ENCODE assay signal across 19 cellular contexts in genomic region chr16:13397126-13397525, GRCh38.
DNase-seq lines count a peak whose midpoint lies in the region; ATAC-seq, FAIRE-seq and TF ChIP-seq lines count a peak whose summit lies in the region.
"Had no signal": no experiment of that assay in that cellular context is flagged by ENCODE, and none has a peak within 500 bp of the region (broad histone marks: within the 10 kb centered on the region; RNA-seq: fewer than 3 reads in every experiment).

No MANE protein-coding gene starts in this region.

- TF ChIP-seq CTCF in HepG2 (CRISPR knock-in tag; IDR thresholded peaks at IDR 0.05) (peak; percentile 26; the same call in 1 of the 2 replicates), right lobe of liver (IDR thresholded peaks at IDR 0.05) (no peak), SU-DHL-6 (IDR thresholded peaks at IDR 0.05; ENCODE audit: insufficient read depth, low read length, poor library complexity, severe bottlenecking) (peak; percentile 14), esophagus muscularis mucosa (IDR thresholded peaks at IDR 0.05) (no peak)

- H3K4me2 ChIP-seq in HepG2 (ENCODE audit: low read depth, low read length) (no peak overlapping the region), SU-DHL-6 (ENCODE audit: low read depth, low read length, poor library complexity, severe bottlenecking) (no peak overlapping the region)

- no peaks in the 10 kb centered on the region for H3K9me3 ChIP-seq in HepG2 (ENCODE audit: low read length)
- H3K9me3 ChIP-seq in right lobe of liver = no peaks in the 10 kb centered on the region
- H3K9me3 ChIP-seq in SU-DHL-6 (ENCODE audit: insufficient read depth, low read length) = no peaks in the 10 kb centered on the region
- H3K9me3 ChIP-seq in esophagus muscularis mucosa = no peaks in the 10 kb centered on the region
- H3K9me3 ChIP-seq: Caco-2, Peyer's patch had no signal

- intact Hi-C loops in HepG2 (cut with micrococcal nuclease; ENCODE audit: unreplicated experiment) (no loop called here), right lobe of liver (cut with DNase I) (no loop called here), esophagus muscularis mucosa (cut with DNase I) (no loop called here)

- TF ChIP-seq EP300 in HepG2 (IDR thresholded peaks at IDR 0.05; ENCODE audit: low read depth in 2 of 2, low read length in 2 of 2) (no peak), HepG2 (CRISPR knock-in tag; IDR thresholded peaks at IDR 0.05; ENCODE audit: borderline replicate concordance) (no peak), esophagus muscularis mucosa (IDR thresholded peaks at IDR 0.05) (no peak)

- POLR2A ChIA-PET in HepG2 (lab: Yijun Ruan, JAX) = no interaction called here

- CTCF ChIA-PET in HepG2 (lab: Yijun Ruan, JAX; ENCODE audit: low intra/inter-chr PET ratio, low total read pairs) = no interaction called here

- no TSS peak for BruUV-seq in HepG2 (replicated peaks; lab: Mats Ljungman, UMichigan)

- FAIRE-seq in HepG2 (lab: Jason Lieb, UNC) = no peak

- WGBS in HepG2 (ENCODE audit: low lambda C conversion rate) = 29% methylated on average over 7 of the region's 7 CpGs
- WGBS in right lobe of liver (ENCODE audit: insufficient coverage, low coverage, low lambda C conversion rate, missing lambda C conversion rate) = 79% methylated on average over 6 of the region's 7 CpGs
- 91% methylated on average over 7 of the region's 7 CpGs for WGBS in esophagus muscularis mucosa

- in situ Hi-C loops in HepG2 (cut with HindIII; ENCODE audit: extremely low pct_ligation_motif_present, low pct_unique_long_range_greater_than_20kb) = no loop called here

- no peak for TF ChIP-seq RAD21 in HepG2 (CRISPR knock-in tag; IDR thresholded peaks at IDR 0.05)

- ATAC-seq in HepG2 (peak; percentile 64; the same call in 2 of the 3 replicates), right lobe of liver (no peak), GM21528 (IDR thresholded peaks at IDR 0.05; ENCODE audit: low FRiP score, unreplicated experiment) (no peak), GM18873 (IDR thresholded peaks at IDR 0.05; ENCODE audit: low FRiP score, unreplicated experiment) (no peak), HG02938 (IDR thresholded peaks at IDR 0.05; ENCODE audit: unreplicated experiment) (no peak)

- H2AFZ ChIP-seq in HepG2 (ENCODE audit: low read length) (no peak overlapping the region), SU-DHL-6 (ENCODE audit: low read depth, low read length, severe bottlenecking) (no peak overlapping the region)

- no peak overlapping the region for H3K4me3 ChIP-seq in HepG2 (replicated peaks in 1 of 3; ENCODE audit: insufficient read depth in 1 of 3, low read depth in 2 of 3, low read length in 3 of 3)
- H3K4me3 ChIP-seq in right lobe of liver = no peak overlapping the region
- H3K4me3 ChIP-seq in SU-DHL-6 (ENCODE audit: insufficient read depth, low read length, poor library complexity, severe bottlenecking) = no peak overlapping the region
- no peak overlapping the region for H3K4me3 ChIP-seq in esophagus muscularis mucosa
- H3K4me3 ChIP-seq: Peyer's patch had no signal

- H3F3A ChIP-seq in SU-DHL-6 (ENCODE audit: insufficient read depth) = no peaks in the 10 kb centered on the region

- TF ChIP-seq POLR2A in HepG2 (IDR thresholded peaks at IDR 0.05; ENCODE audit: insufficient read depth in 1 of 2, low read depth in 2 of 2, low read length in 2 of 2) = no peak
- TF ChIP-seq POLR2A in right lobe of liver (IDR thresholded peaks at IDR 0.05) = no peak
- no peak for TF ChIP-seq POLR2A in esophagus muscularis mucosa (IDR thresholded peaks at IDR 0.05; ENCODE audit: low read depth)

- no peak overlapping the region for H3K27ac ChIP-seq in HepG2 (ENCODE audit: extremely low read length, insufficient read depth, low read length)
- no peak overlapping the region for H3K27ac ChIP-seq in right lobe of liver
- H3K27ac ChIP-seq in SU-DHL-6 (ENCODE audit: low read depth, low read length) = no peak overlapping the region
- no peak overlapping the region for H3K27ac ChIP-seq in esophagus muscularis mucosa (replicated peaks in 1 of 4)
- H3K27ac ChIP-seq: Peyer's patch had no signal

- H3K9ac ChIP-seq in HepG2 (ENCODE audit: insufficient read depth, low read depth, low read length) (no peak overlapping the region), SU-DHL-6 (ENCODE audit: low read length) (no peak overlapping the region)

- no peaks in the 10 kb centered on the region for H3K4me1 ChIP-seq in HepG2 (ENCODE audit: insufficient read depth, low read length)
- H3K4me1 ChIP-seq in right lobe of liver = no peaks in the 10 kb centered on the region
- H3K4me1 ChIP-seq in esophagus muscularis mucosa = no peaks in the 10 kb centered on the region
- H3K4me1 ChIP-seq: Caco-2, Peyer's patch had no signal

- H4K20me1 ChIP-seq in HepG2 (ENCODE audit: insufficient read depth, low read length) (no peaks in the 10 kb centered on the region), SU-DHL-6 (ENCODE audit: low read depth, low read length) (no peaks in the 10 kb centered on the region)

- DNase-seq in HepG2 (ENCODE audit: low spot score) = no peak
- no peak for DNase-seq in right lobe of liver
- DNase-seq in esophagus muscularis mucosa (ENCODE audit: extremely low spot score) = peak; percentile 62
- no peak for DNase-seq in dedifferentiated amniotic fluid mesenchymal stem cell (ENCODE audit: extremely low spot score)
- DNase-seq: 8988T; Caco-2; CD4-positive, CD25-positive, alpha-beta regulatory T cell; GF-D8; HCEC 1CT; NCI-H1105; NCI-H1694 treated with DMSO at 0.1 percent for 48 hours; NCI-H2107; NCI-H510A; NCI-H748 treated with DMSO at 0.1 percent for 48 hours; Peyer's patch had no signal

- H3K27me3 ChIP-seq in HepG2 (ENCODE audit: control insufficient read depth in 1 of 2, insufficient read depth in 2 of 2, low read length in 2 of 2) = 0 out of 5 replicates have a peak, but pooled peaks cover 0 to 2% of the 10 kb centered on the region in 2 experiments
- H3K27me3 ChIP-seq in right lobe of liver = no peaks in the 10 kb centered on the region
- H3K27me3 ChIP-seq in SU-DHL-6 (ENCODE audit: low read length) = no peaks in the 10 kb centered on the region
- no peaks in the 10 kb centered on the region for H3K27me3 ChIP-seq in esophagus muscularis mucosa
- H3K27me3 ChIP-seq: Peyer's patch had no signal

- H3K36me3 ChIP-seq in HepG2 (replicated peaks in 1 of 2; ENCODE audit: control insufficient read depth in 1 of 2, insufficient read depth in 2 of 2, low read length in 2 of 2) (no peaks in the 10 kb centered on the region), right lobe of liver (no peaks in the 10 kb centered on the region), SU-DHL-6 (ENCODE audit: low read length) (no peaks in the 10 kb centered on the region), esophagus muscularis mucosa (no peaks in the 10 kb centered on the region)
- H3K36me3 ChIP-seq: Peyer's patch had no signal

- H3K9me2 ChIP-seq in SU-DHL-6 (replicated peaks; ENCODE audit: insufficient read depth, low read length) = no peaks in the 10 kb centered on the region

- H3K79me2 ChIP-seq in HepG2 (ENCODE audit: insufficient read depth, low read length) = no peaks in the 10 kb centered on the region
- no peaks in the 10 kb centered on the region for H3K79me2 ChIP-seq in SU-DHL-6 (ENCODE audit: insufficient read depth, low read length)

TF ChIP-seq in HepG2, 621 proteins besides CTCF, POLR2A, EP300 and RAD21:
- TF ChIP-seq STAG1 (CRISPR knock-in tag; IDR thresholded peaks at IDR 0.05) = peak; percentile 25; the same call in 1 of the 2 replicates
- no peak for TF ChIP-seq BHLHE40 (IDR thresholded peaks at IDR 0.05; ENCODE audit: low read length)
- TF ChIP-seq MEIS2 (CRISPR knock-in tag; IDR thresholded peaks at IDR 0.05) = no peak

Comparison
In these comparisons a context has a peak if more than half of its experiments do, and no peak if none do; other contexts are left out.
1. CTCF ChIP-seq: peak in HepG2 (single experiment) and SU-DHL-6 (single experiment); none in right lobe of liver (0 of 4) and esophagus muscularis mucosa (0 of 3).